Comparison of ENCODE assay signal across 12 cellular contexts in the genomic region with DNA sequence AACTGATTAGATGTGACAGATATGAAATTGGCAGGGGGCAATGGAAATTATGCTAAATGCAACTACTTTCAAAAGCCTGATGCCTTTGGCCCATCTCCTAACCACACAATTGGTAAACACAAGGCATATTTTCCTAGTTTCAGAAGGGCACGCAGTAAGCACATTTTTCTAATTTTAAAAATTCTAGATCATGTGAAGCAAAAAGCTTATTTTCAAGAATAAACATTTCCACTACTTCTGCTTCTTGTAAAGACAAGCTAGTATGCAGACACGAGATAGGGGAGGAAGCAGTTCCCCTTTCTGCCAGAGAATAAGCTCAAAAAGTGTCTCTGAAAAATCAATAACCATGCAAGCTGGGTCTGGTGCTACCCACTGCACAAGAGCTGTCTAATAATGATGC.
DNase-seq lines count a peak whose midpoint lies in the region; ATAC-seq and TF ChIP-seq lines count a peak whose summit lies in the region.
"Had no signal": no experiment of that assay in that cellular context is flagged by ENCODE, and none has a peak within 500 bp of the region (broad histone marks: within the 10 kb centered on the region; RNA-seq: fewer than 3 reads in every experiment).

No MANE protein-coding gene starts in this region.

- no peaks in the 10 kb centered on the region for H3K4me1 Mint-ChIP-seq in activated CD8-positive, alpha-beta T cell treated with anti-CD3 and anti-CD28 coated beads for 36 hours (ENCODE audit: low read depth)
- peaks cover 23% of the 10 kb centered on the region for H3K4me1 Mint-ChIP-seq in mesothelial cell of epicardium
- H3K4me1 Mint-ChIP-seq in nephron progenitor cell, result peaks cover 42% of the 10 kb centered on the region

- no peak for TF ChIP-seq CTCF in activated CD8-positive, alpha-beta T cell treated with anti-CD3 and anti-CD28 coated beads for 36 hours (IDR thresholded peaks at IDR 0.05)
- TF ChIP-seq CTCF in mesothelial cell of epicardium (IDR thresholded peaks at IDR 0.05; ENCODE audit: unreplicated experiment), result no peak
- no peak for TF ChIP-seq CTCF in nephron progenitor cell (IDR thresholded peaks at IDR 0.05)

- POLR2A ChIA-PET in activated CD8-positive, alpha-beta T cell treated with anti-CD3 and anti-CD28 coated beads for 36 hours (lab: Charles Lee), result no interaction called here

- intact Hi-C loops in activated CD8-positive, alpha-beta T cell treated with anti-CD3 and anti-CD28 coated beads for 36 hours (cut with micrococcal nuclease), result no loop called here

- ATAC-seq in HG02759 (IDR thresholded peaks at IDR 0.05; ENCODE audit: unreplicated experiment) (peak; percentile 38), GM21825 (IDR thresholded peaks at IDR 0.05; ENCODE audit: unreplicated experiment) (no peak)
- ATAC-seq in activated CD8-positive, alpha-beta T cell treated with anti-CD3 and anti-CD28 coated beads for 36 hours, result no peak
- ATAC-seq: stimulated activated naive CD8-positive, alpha-beta T cell treated with anti-CD3 and anti-CD28 coated beads, Interleukin-15, Interleukin-2, amounts not matched to agents 100 U/mL and 50 U/mL, for 24 hours had no signal

- no peaks in the 10 kb centered on the region for H3K27me3 Mint-ChIP-seq in activated CD8-positive, alpha-beta T cell treated with anti-CD3 and anti-CD28 coated beads for 36 hours
- H3K27me3 Mint-ChIP-seq in mesothelial cell of epicardium (ENCODE audit: low read depth), result no peaks in the 10 kb centered on the region
- H3K27me3 Mint-ChIP-seq in nephron progenitor cell (ENCODE audit: low read depth, poor library complexity), result peaks cover 3% of the 10 kb centered on the region

- no peaks in the 10 kb centered on the region for H3K36me3 Mint-ChIP-seq in activated CD8-positive, alpha-beta T cell treated with anti-CD3 and anti-CD28 coated beads for 36 hours (ENCODE audit: low read depth)
- H3K36me3 Mint-ChIP-seq in mesothelial cell of epicardium, result peaks cover 16% of the 10 kb centered on the region
- H3K36me3 Mint-ChIP-seq in nephron progenitor cell (ENCODE audit: low read depth), result peaks cover 23% of the 10 kb centered on the region

- peak; percentile 29 for DNase-seq in Ammon's horn (ENCODE audit: low spot score)
- peak; percentile 90 for DNase-seq in OCI-M1 (lab: John Stamatoyannopoulos, UW)
- DNase-seq in iris pigment epithelial cell (ENCODE audit: low read depth), result peak; percentile 38
- DNase-seq in activated CD8-positive, alpha-beta T cell treated with anti-CD3 and anti-CD28 coated beads for 36 hours, result no peak
- DNase-seq in mesothelial cell of epicardium (ENCODE audit: low spot score in 2 of 2, unreplicated experiment in 2 of 2), result no peak
- no peak for DNase-seq in nephron progenitor cell
- DNase-seq: activated CD8-positive, alpha-beta memory T cell treated with anti-CD3 and anti-CD28 coated beads, Interleukin-2, amount 50 U/mL, for 48 hours; amniotic stem cell; NCI-H1436 treated with DMSO at 0.1 percent for 48 hours; stimulated activated naive CD8-positive, alpha-beta T cell treated with anti-CD3 and anti-CD28 coated beads, Interleukin-15, Interleukin-2, amounts not matched to agents 100 U/mL and 50 U/mL, for 24 hours had no signal

- H3K9me3 Mint-ChIP-seq in activated CD8-positive, alpha-beta T cell treated with anti-CD3 and anti-CD28 coated beads for 36 hours, result no peaks in the 10 kb centered on the region
- H3K9me3 Mint-ChIP-seq in mesothelial cell of epicardium (no peaks in the 10 kb centered on the region), nephron progenitor cell (no peaks in the 10 kb centered on the region)

- CTCF ChIA-PET in activated CD8-positive, alpha-beta T cell treated with anti-CD3 and anti-CD28 coated beads for 36 hours (lab: Charles Lee), result interaction anchor here (1.0 to 4.6 kb wide), 4 partner anchors 9 to 555 kb away, joined by 3 to 33 read pairs (median 6); no protein-coding TSS in a partner anchor

- H3K4me3 Mint-ChIP-seq in activated CD8-positive, alpha-beta T cell treated with anti-CD3 and anti-CD28 coated beads for 36 hours, result no peak overlapping the region
- H3K4me3 Mint-ChIP-seq in mesothelial cell of epicardium (no peak overlapping the region), nephron progenitor cell (no peak overlapping the region)

- no peak overlapping the region for H3K27ac Mint-ChIP-seq in activated CD8-positive, alpha-beta T cell treated with anti-CD3 and anti-CD28 coated beads for 36 hours
- H3K27ac Mint-ChIP-seq in mesothelial cell of epicardium (no peak overlapping the region), nephron progenitor cell (no peak overlapping the region)

Comparison
In these comparisons a context has a peak if more than half of its experiments do, and no peak if none do; other contexts are left out.
1. DNase-seq: peak in Ammon's horn (single experiment), OCI-M1 (single experiment) and iris pigment epithelial cell (single experiment); none in activated CD8-positive, alpha-beta T cell treated with anti-CD3 and anti-CD28 coated beads for 36 hours (single experiment), mesothelial cell of epicardium (0 of 2) and nephron progenitor cell (single experiment).